8 cellular contexts compared by ENCODE assay signal in genomic region chr1:111481387-111482221, GRCh38. TPM values are rescaled to one million over a fixed set of nuclear protein-coding genes. Genes with fewer than 3 reads are reported as not detected.
DNase-seq lines count a peak whose midpoint lies in the region; ATAC-seq and TF ChIP-seq lines count a peak whose summit lies in the region.

No MANE protein-coding gene starts in this region.

- H3K27ac ChIP-seq in RWPE1 (no peak overlapping the region), ovary (peak overlapping the region in 1 of 2 donors; percentile 17), vagina (no peak overlapping the region)

- ATAC-seq in HG03097 (IDR thresholded peaks at IDR 0.05; ENCODE audit: low FRiP score, unreplicated experiment) = no peak

- in situ Hi-C loops in G401 (cut with HindIII; ENCODE audit: low sequenced_read_pairs) = no loop called here

- intact Hi-C loops in ovary (cut with DNase I) = loop anchor here in 2 of 4 donors (5.0 kb wide), 1 partner anchor 286 kb away; no protein-coding TSS in a partner anchor
- intact Hi-C loops in vagina (cut with DNase I) = loop anchor here (5.0 kb wide), 1 partner anchor 286 kb away; no protein-coding TSS in a partner anchor

- H3K4me3 ChIP-seq in ovary (no peak overlapping the region), vagina (no peak overlapping the region)

- CTCF ChIA-PET in RWPE1 (lab: Yijun Ruan, JAX) = interaction anchor here (0.6 to 1.3 kb wide), 16 partner anchors 8 to 509 kb away, joined by 3 to 9 read pairs (median 4); no protein-coding TSS in a partner anchor

- 18 to 27% (median 23%) methylated on average over 8 of the region's 8 CpGs for WGBS in ovary, 3 donors

- peak; percentile 43 for DNase-seq in G401 (ENCODE audit: low spot score)
- peak; percentile 21 for DNase-seq in KG1 (lab: John Stamatoyannopoulos, UW)
- peak; percentile 69 for DNase-seq in RWPE1 (ENCODE audit: low spot score)
- peak; percentile 62 for DNase-seq in activated naive CD4-positive, alpha-beta T cell treated with anti-CD3 and anti-CD28 coated beads, Interleukin-2, amount 50 U/mL, for 16 hours
- DNase-seq in glomerular visceral epithelial cell (ENCODE audit: extremely low spot score) = peak; percentile 66
- peak; percentile 74 to 86 (median 79) for DNase-seq in ovary
- DNase-seq in vagina (ENCODE audit: extremely low spot score in 2 of 2) = no peak

- POLR2A ChIA-PET in RWPE1 (lab: Yijun Ruan, JAX; ENCODE audit: low non-redundant PET) = no interaction called here

- no peaks in the 10 kb centered on the region for H3K9me3 ChIP-seq in ovary
- no peaks in the 10 kb centered on the region for H3K9me3 ChIP-seq in vagina

- no peaks in the 10 kb centered on the region for H3K27me3 ChIP-seq in ovary
- no peaks in the 10 kb centered on the region for H3K27me3 ChIP-seq in vagina

- TF ChIP-seq CTCF in RWPE1 (conservative IDR thresholded peaks at IDR 0.05; ENCODE audit: low read depth) (peak; percentile 41), ovary (IDR thresholded peaks at IDR 0.05) (peak; percentile 52 to 64 (median 56)), vagina (IDR thresholded peaks at IDR 0.05) (peak; percentile 10 to 60 (median 44))

- TF ChIP-seq EP300 in ovary (IDR thresholded peaks at IDR 0.05) = no peak

- H3K36me3 ChIP-seq in ovary (no peaks in the 10 kb centered on the region), vagina (no peaks in the 10 kb centered on the region)

- H3K4me1 ChIP-seq in ovary (ENCODE audit: insufficient read depth) = peaks cover 1% of the 10 kb centered on the region
- no peaks in the 10 kb centered on the region for H3K4me1 ChIP-seq in vagina

- no peak for TF ChIP-seq POLR2A in ovary (IDR thresholded peaks at IDR 0.05)
- no peak for TF ChIP-seq POLR2A in vagina (IDR thresholded peaks at IDR 0.05)

RNA-seq across cellular contexts. Expression of gene C1orf162, which starts 7.8 kb away (rescaled TPM):
- total RNA-seq in G401 (2014; rRNA removed; shearing (Covaris generic)) = 0.51 TPM in 1 of 2 replicates, not detected in the other
- 10 to 100 TPM in 4 of 7 donors, 1 to 10 TPM in 3; 5.4 to 20.0 (median 11.0) TPM for total RNA-seq in ovary
- polyA plus RNA-seq in ovary = 10 to 100 TPM in 1 of 2 donors, 1 to 10 TPM in 1; 8.6 to 41.8 TPM
- total RNA-seq in vagina = 46.2 TPM

RNA-seq across cellular contexts. Expression of gene ADORA3, which starts 21.8 kb away (rescaled TPM):
- total RNA-seq in G401 (2014; rRNA removed; shearing (Covaris generic)) = not detected in 2 replicates
- total RNA-seq in ovary (1 to 10 TPM; 1.4 to 7.2 (median 3.8) TPM), vagina (5.2 TPM)
- polyA plus RNA-seq in ovary = 10 to 100 TPM in 1 of 2 donors, 1 to 10 TPM in 1; 2.4 to 11.1 TPM

RNA-seq across cellular contexts. Expression of gene TMIGD3, which starts 21.8 kb away (rescaled TPM):
- total RNA-seq in G401 (2014; rRNA removed; shearing (Covaris generic)) = not detected in 2 replicates
- 1 to 10 TPM in 4 of 7 donors, under 1 TPM in 1, not detected in 2; 0.78 to 3.2 (median 2.6) TPM for total RNA-seq in ovary
- 1 to 10 TPM in 1 of 2 donors, under 1 TPM in 1; 0.87 to 2.6 TPM for polyA plus RNA-seq in ovary
- 2.9 TPM for total RNA-seq in vagina

RNA-seq across cellular contexts. Expression of gene ATP5PB, which starts 32.3 kb away (rescaled TPM):
- 744 and 851 TPM in 2 replicates for total RNA-seq in G401 (2014; rRNA removed; shearing (Covaris generic))
- total RNA-seq in ovary (100 to 1,000 TPM; 125 to 152 (median 136) TPM), vagina (142 TPM)
- polyA plus RNA-seq in ovary = 100 to 1,000 TPM; 183 to 277 TPM

RNA-seq across cellular contexts. Expression of gene WDR77, which starts 32.5 kb away (rescaled TPM):
- 89.2 and 134 TPM in 2 replicates for total RNA-seq in G401 (2014; rRNA removed; shearing (Covaris generic))
- total RNA-seq in ovary (10 to 100 TPM; 14.5 to 68.4 (median 21.7) TPM), vagina (50.8 TPM)
- 10 to 100 TPM; 12.7 to 23.8 TPM for polyA plus RNA-seq in ovary

Comparison
In these comparisons a context has a peak if more than half of its experiments do, and no peak if none do; other contexts are left out.
1. DNase-seq: peak in G401 (single experiment), KG1 (single experiment), RWPE1 (single experiment), activated naive CD4-positive, alpha-beta T cell treated with anti-CD3 and anti-CD28 coated beads, Interleukin-2, amount 50 U/mL, for 16 hours (single experiment), glomerular visceral epithelial cell (single experiment) and ovary (5 of 5); none in vagina (0 of 2).
2. Peak in every context shown above with its lines, with median percentiles within 50 percentile points of each other: CTCF ChIP-seq.